In the genomic region with DNA sequence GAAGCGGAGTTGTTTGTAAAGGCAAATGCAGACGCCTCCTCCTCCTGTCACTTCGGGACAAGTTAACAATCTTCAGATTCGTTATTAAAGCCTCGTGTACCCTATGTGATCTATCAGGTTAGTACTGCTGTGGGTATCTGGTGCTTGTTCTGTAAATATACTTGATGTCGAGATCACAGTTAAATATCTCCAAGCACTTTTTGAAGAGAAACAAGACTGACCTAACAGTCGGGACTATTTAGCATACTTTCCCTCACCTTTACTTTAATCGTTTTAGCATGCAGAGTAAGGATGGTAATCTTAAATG, we compare ENCODE assay signal across 2 cellular contexts.
TF ChIP-seq lines count a peak whose summit lies in the region.

No MANE protein-coding gene starts in this region.

TF ChIP-seq in SK-N-SH, 30 proteins besides CTCF, POLR2A, EP300 and RAD21 (continued from another document):
- TF ChIP-seq GATA2 (CRISPR knock-in tag; IDR thresholded peaks at IDR 0.05) (no peak), SIN3A (IDR thresholded peaks at IDR 0.05; ENCODE audit: borderline replicate concordance, low read depth, low read length) (0 out of 2 replicates have a peak, but pooled peaks have one; percentile 31), JUND (IDR thresholded peaks at IDR 0.05) (no peak)
- TF ChIP-seq, protein P1, sequence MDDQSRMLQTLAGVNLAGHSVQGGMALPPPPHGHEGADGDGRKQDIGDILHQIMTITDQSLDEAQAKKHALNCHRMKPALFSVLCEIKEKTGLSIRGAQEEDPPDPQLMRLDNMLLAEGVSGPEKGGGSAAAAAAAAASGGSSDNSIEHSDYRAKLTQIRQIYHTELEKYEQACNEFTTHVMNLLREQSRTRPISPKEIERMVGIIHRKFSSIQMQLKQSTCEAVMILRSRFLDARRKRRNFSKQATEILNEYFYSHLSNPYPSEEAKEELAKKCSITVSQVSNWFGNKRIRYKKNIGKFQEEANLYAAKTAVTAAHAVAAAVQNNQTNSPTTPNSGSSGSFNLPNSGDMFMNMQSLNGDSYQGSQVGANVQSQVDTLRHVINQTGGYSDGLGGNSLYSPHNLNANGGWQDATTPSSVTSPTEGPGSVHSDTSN (IDR thresholded peaks at IDR 0.05), result no peak
- TF ChIP-seq, protein P2, sequence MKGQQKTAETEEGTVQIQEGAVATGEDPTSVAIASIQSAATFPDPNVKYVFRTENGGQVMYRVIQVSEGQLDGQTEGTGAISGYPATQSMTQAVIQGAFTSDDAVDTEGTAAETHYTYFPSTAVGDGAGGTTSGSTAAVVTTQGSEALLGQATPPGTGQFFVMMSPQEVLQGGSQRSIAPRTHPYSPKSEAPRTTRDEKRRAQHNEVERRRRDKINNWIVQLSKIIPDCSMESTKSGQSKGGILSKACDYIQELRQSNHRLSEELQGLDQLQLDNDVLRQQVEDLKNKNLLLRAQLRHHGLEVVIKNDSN (IDR thresholded peaks at IDR 0.05; ENCODE audit: borderline replicate concordance, low read depth), result no peak

TF ChIP-seq in SK-N-SH treated with all-trans-retinoic acid at 6 μM for 48 hours, 23 proteins besides CTCF, POLR2A, EP300 and RAD21 (continued from another document):
- TF ChIP-seq, protein P3, sequence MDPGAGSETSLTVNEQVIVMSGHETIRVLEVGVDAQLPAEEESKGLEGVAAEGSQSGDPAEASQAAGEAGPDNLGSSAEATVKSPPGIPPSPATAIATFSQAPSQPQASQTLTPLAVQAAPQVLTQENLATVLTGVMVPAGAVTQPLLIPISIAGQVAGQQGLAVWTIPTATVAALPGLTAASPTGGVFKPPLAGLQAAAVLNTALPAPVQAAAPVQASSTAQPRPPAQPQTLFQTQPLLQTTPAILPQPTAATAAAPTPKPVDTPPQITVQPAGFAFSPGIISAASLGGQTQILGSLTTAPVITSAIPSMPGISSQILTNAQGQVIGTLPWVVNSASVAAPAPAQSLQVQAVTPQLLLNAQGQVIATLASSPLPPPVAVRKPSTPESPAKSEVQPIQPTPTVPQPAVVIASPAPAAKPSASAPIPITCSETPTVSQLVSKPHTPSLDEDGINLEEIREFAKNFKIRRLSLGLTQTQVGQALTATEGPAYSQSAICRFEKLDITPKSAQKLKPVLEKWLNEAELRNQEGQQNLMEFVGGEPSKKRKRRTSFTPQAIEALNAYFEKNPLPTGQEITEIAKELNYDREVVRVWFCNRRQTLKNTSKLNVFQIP (CRISPR knock-in tag; IDR thresholded peaks at IDR 0.05; ENCODE audit: borderline replicate concordance, low read depth), result no peak
- no peak for TF ChIP-seq TOX (CRISPR knock-in tag; IDR thresholded peaks at IDR 0.05; ENCODE audit: borderline replicate concordance)
- TF ChIP-seq ZC3H10 (CRISPR knock-in tag; IDR thresholded peaks at IDR 0.05), result no peak
- TF ChIP-seq SNAI2 (CRISPR knock-in tag; IDR thresholded peaks at IDR 0.05), result no peak
- TF ChIP-seq TCF4 (CRISPR knock-in tag; IDR thresholded peaks at IDR 0.05; ENCODE audit: borderline replicate concordance), result no peak
- TF ChIP-seq, protein P4, sequence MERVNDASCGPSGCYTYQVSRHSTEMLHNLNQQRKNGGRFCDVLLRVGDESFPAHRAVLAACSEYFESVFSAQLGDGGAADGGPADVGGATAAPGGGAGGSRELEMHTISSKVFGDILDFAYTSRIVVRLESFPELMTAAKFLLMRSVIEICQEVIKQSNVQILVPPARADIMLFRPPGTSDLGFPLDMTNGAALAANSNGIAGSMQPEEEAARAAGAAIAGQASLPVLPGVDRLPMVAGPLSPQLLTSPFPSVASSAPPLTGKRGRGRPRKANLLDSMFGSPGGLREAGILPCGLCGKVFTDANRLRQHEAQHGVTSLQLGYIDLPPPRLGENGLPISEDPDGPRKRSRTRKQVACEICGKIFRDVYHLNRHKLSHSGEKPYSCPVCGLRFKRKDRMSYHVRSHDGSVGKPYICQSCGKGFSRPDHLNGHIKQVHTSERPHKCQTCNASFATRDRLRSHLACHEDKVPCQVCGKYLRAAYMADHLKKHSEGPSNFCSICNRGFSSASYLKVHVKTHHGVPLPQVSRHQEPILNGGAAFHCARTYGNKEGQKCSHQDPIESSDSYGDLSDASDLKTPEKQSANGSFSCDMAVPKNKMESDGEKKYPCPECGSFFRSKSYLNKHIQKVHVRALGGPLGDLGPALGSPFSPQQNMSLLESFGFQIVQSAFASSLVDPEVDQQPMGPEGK (CRISPR knock-in tag; IDR thresholded peaks at IDR 0.05; ENCODE audit: borderline replicate concordance), result no peak
- no peak for TF ChIP-seq PPARA (CRISPR knock-in tag; IDR thresholded peaks at IDR 0.05; ENCODE audit: borderline replicate concordance)
- no peak for TF ChIP-seq ZFP30 (CRISPR knock-in tag; IDR thresholded peaks at IDR 0.05)
- TF ChIP-seq GLIS3 (CRISPR knock-in tag; IDR thresholded peaks at IDR 0.05), result no peak
- TF ChIP-seq, protein P5, sequence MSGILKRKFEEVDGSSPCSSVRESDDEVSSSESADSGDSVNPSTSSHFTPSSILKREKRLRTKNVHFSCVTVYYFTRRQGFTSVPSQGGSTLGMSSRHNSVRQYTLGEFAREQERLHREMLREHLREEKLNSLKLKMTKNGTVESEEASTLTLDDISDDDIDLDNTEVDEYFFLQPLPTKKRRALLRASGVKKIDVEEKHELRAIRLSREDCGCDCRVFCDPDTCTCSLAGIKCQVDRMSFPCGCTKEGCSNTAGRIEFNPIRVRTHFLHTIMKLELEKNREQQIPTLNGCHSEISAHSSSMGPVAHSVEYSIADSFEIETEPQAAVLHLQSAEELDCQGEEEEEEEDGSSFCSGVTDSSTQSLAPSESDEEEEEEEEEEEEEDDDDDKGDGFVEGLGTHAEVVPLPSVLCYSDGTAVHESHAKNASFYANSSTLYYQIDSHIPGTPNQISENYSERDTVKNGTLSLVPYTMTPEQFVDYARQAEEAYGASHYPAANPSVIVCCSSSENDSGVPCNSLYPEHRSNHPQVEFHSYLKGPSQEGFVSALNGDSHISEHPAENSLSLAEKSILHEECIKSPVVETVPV (CRISPR knock-in tag; IDR thresholded peaks at IDR 0.05), result no peak
- TF ChIP-seq CSDC2 (CRISPR knock-in tag; IDR thresholded peaks at IDR 0.05), result no peak
- TF ChIP-seq OSR1 (CRISPR knock-in tag; IDR thresholded peaks at IDR 0.05), result no peak
TF ChIP-seq in SK-N-SH treated with all-trans-retinoic acid at 6 μM for 48 hours: peak in this region for 0.
